In the genomic region with DNA sequence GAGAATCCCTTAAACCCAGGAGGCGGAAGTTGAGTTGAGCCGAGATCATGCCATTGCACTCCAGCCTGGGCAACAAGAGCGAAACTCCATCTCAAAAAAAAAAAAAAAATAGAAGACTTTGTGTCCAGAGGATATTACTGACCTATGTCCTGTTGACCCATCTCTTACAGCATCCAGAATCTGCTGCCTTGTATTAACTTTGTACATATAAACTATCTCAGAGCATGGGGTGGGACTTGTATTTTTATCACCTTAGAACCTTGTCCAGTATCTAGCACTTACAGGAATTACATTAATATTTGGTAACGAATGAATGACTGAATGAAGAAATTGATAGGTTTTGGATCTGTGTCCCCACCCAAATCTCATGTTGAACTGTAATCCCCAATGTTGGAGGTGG, we compare ENCODE assay signal across 19 cellular contexts.
DNase-seq lines count a peak whose midpoint lies in the region; ATAC-seq and TF ChIP-seq lines count a peak whose summit lies in the region.
"Had no signal": no experiment of that assay in that cellular context is flagged by ENCODE, and none has a peak within 500 bp of the region (broad histone marks: within the 10 kb centered on the region; RNA-seq: fewer than 3 reads in every experiment).

No MANE protein-coding gene starts in this region.

- peak overlapping the region; percentile 6; the same call in 1 of the 2 replicates for H3K27ac ChIP-seq in GM23248
- H3K27ac ChIP-seq in prostate gland = no peak overlapping the region
- H3K27ac ChIP-seq: HL-60 had no signal

- in situ Hi-C loops in GM23248 (cut with MboI) = no loop called here

- TF ChIP-seq POLR2A in prostate gland (IDR thresholded peaks at IDR 0.05) = no peak

- peaks cover 8% of the 10 kb centered on the region for H3K79me2 ChIP-seq in GM23248 (ENCODE audit: insufficient read depth)

- peaks cover 22% of the 10 kb centered on the region for H3F3A ChIP-seq in GM23248 (ENCODE audit: insufficient read depth)

- WGBS in GM23248 (ENCODE audit: low coverage in 1 of 2, low lambda C conversion rate in 2 of 2, missing lambda C conversion rate in 2 of 2), 2 experiments = 93 to 96% methylated on average over 4 of the region's 4 CpGs
- 96% methylated on average over 4 of the region's 4 CpGs for WGBS in prostate gland

- H3K4me3 Mint-ChIP-seq in immature natural killer cell = peak overlapping the region in 1 of 5 donors; percentile 48
- no peak overlapping the region for H3K4me3 Mint-ChIP-seq in natural killer cell treated with Interleukin-12 subunit alpha and Interleukin-12 subunit beta and Interleukin-15 and Interleukin-18, amount 100 ng/mL, for 72 hours
- H3K4me3 Mint-ChIP-seq: B cell; CD4-positive, CD25-positive, alpha-beta regulatory T cell; GM23338 had no signal

- no peaks in the 10 kb centered on the region for H4K20me1 ChIP-seq in GM23248 (ENCODE audit: insufficient read depth)

- TF ChIP-seq CTCF in prostate gland (IDR thresholded peaks at IDR 0.05) = no peak

- intact Hi-C loops in posterior cingulate gyrus (cut with DNase I) = no loop called here
- intact Hi-C loops in prostate gland (cut with DNase I) = no loop called here
- intact Hi-C loops in head of caudate nucleus (cut with DNase I) = no loop called here

- no peak overlapping the region for H3K4me2 ChIP-seq in GM23248 (ENCODE audit: unreplicated experiment)
- H3K4me2 ChIP-seq: GM23338 had no signal

- H3K9me3 ChIP-seq in GM23248 (ENCODE audit: low read depth) (no peaks in the 10 kb centered on the region), prostate gland (no peaks in the 10 kb centered on the region)

- H3K27me3 ChIP-seq in GM23248 (replicated peaks; ENCODE audit: insufficient read depth) = no peaks in the 10 kb centered on the region
- H3K27me3 ChIP-seq in prostate gland (replicated peaks; ENCODE audit: insufficient read depth) = no peaks in the 10 kb centered on the region

- DNase-seq in GM23248 = no peak
- DNase-seq in immature natural killer cell = no peak
- no peak for DNase-seq in natural killer cell treated with Interleukin-12 subunit alpha and Interleukin-12 subunit beta and Interleukin-15 and Interleukin-18, amount 100 ng/mL, for 72 hours (ENCODE audit: low spot score)
- DNase-seq in posterior cingulate gyrus = no peak
- DNase-seq in prostate gland (ENCODE audit: low spot score) = no peak
- no peak for DNase-seq in head of caudate nucleus
- DNase-seq in activated naive CD4-positive, alpha-beta T cell treated with anti-CD3 and anti-CD28 coated beads, Interleukin-2, amount 50 U/mL, for 16 hours = no peak
- DNase-seq: 8988T; C1 segment of cervical spinal cord; CD4-positive, CD25-positive, alpha-beta regulatory T cell; CD8-positive, alpha-beta memory T cell; COR-L47; DMS 273 treated with DMSO at 0.1 percent for 48 hours; DMS53; DND-41 had no signal

- no peak for ATAC-seq in natural killer cell treated with Interleukin-12 subunit alpha and Interleukin-12 subunit beta and Interleukin-15 and Interleukin-18, amount 100 ng/mL, for 72 hours
- ATAC-seq: GM12878, GM23338 had no signal

- H3K4me1 Mint-ChIP-seq in immature natural killer cell = peaks cover 87 to 98% of the 10 kb centered on the region in 2 donors
- H3K4me1 Mint-ChIP-seq in natural killer cell treated with Interleukin-12 subunit alpha and Interleukin-12 subunit beta and Interleukin-15 and Interleukin-18, amount 100 ng/mL, for 72 hours (ENCODE audit: low read depth in 2 of 2) = peaks cover 54 to 71% of the 10 kb centered on the region in 2 donors
- H3K4me1 Mint-ChIP-seq: B cell had no signal

- peaks cover 0 to 24% (median 10%) of the 10 kb centered on the region in 3 donors for H3K27me3 Mint-ChIP-seq in immature natural killer cell (ENCODE audit: low read depth in 3 of 3)
- H3K27me3 Mint-ChIP-seq in natural killer cell treated with Interleukin-12 subunit alpha and Interleukin-12 subunit beta and Interleukin-15 and Interleukin-18, amount 100 ng/mL, for 72 hours = no peaks in the 10 kb centered on the region
- H3K27me3 Mint-ChIP-seq: B cell; CD4-positive, CD25-positive, alpha-beta regulatory T cell; CD8-positive, alpha-beta memory T cell had no signal

- H3K9me3 Mint-ChIP-seq in immature natural killer cell = no peaks in the 10 kb centered on the region
- H3K9me3 Mint-ChIP-seq in natural killer cell treated with Interleukin-12 subunit alpha and Interleukin-12 subunit beta and Interleukin-15 and Interleukin-18, amount 100 ng/mL, for 72 hours = no peaks in the 10 kb centered on the region
- H3K9me3 Mint-ChIP-seq: CD4-positive, CD25-positive, alpha-beta regulatory T cell; CD8-positive, alpha-beta memory T cell; GM23338 had no signal

- no peak overlapping the region for H3K9ac ChIP-seq in GM23248

- H3K4me3 ChIP-seq in GM23248 = no peak overlapping the region
- H3K4me3 ChIP-seq in prostate gland = no peak overlapping the region
- H3K4me3 ChIP-seq: GM12878, GM23338 had no signal

- H2AFZ ChIP-seq in GM23248 = no peak overlapping the region
- H2AFZ ChIP-seq: GM23338 had no signal

- H3K36me3 Mint-ChIP-seq in immature natural killer cell = peaks cover 8 to 40% (median 20%) of the 10 kb centered on the region in 3 donors
- H3K36me3 Mint-ChIP-seq in natural killer cell treated with Interleukin-12 subunit alpha and Interleukin-12 subunit beta and Interleukin-15 and Interleukin-18, amount 100 ng/mL, for 72 hours = peaks cover 31% of the 10 kb centered on the region

- H3K9me2 ChIP-seq in GM23248 (ENCODE audit: insufficient read depth) = no peaks in the 10 kb centered on the region

- H3K36me3 ChIP-seq in GM23248 (ENCODE audit: low read depth) (no peaks in the 10 kb centered on the region), prostate gland (no peaks in the 10 kb centered on the region)

- peaks cover 19% of the 10 kb centered on the region for H3K4me1 ChIP-seq in GM23248 (ENCODE audit: insufficient read depth)
- H3K4me1 ChIP-seq in prostate gland (replicated peaks) = no peaks in the 10 kb centered on the region

- H3K27ac Mint-ChIP-seq in immature natural killer cell = peak overlapping the region; percentile 50 to 86 (median 78)
- peak overlapping the region; percentile 82 to 88 for H3K27ac Mint-ChIP-seq in natural killer cell treated with Interleukin-12 subunit alpha and Interleukin-12 subunit beta and Interleukin-15 and Interleukin-18, amount 100 ng/mL, for 72 hours
- H3K27ac Mint-ChIP-seq: B cell; CD4-positive, CD25-positive, alpha-beta regulatory T cell; GM23338 had no signal
